21 cellular contexts compared by ENCODE assay signal in genomic region chr16:84864266-84864955, GRCh38. TPM values are rescaled to one million over a fixed set of nuclear protein-coding genes. Genes with fewer than 3 reads are reported as not detected.
DNase-seq lines count a peak whose midpoint lies in the region; TF ChIP-seq lines count a peak whose summit lies in the region.
"Had no signal": no experiment of that assay in that cellular context is flagged by ENCODE, and none has a peak within 500 bp of the region (broad histone marks: within the 10 kb centered on the region; RNA-seq: fewer than 3 reads in every experiment).

No MANE protein-coding gene starts in this region.

- no peak for TF ChIP-seq EP300 in ovary (IDR thresholded peaks at IDR 0.05)

- H3K4me1 ChIP-seq in left ventricle myocardium inferior (no peaks in the 10 kb centered on the region), SJCRH30 (peaks cover 18% of the 10 kb centered on the region), mesendoderm (ENCODE audit: control insufficient read depth, low read depth, low read length) (no peaks in the 10 kb centered on the region), ovary (ENCODE audit: insufficient read depth) (no peaks in the 10 kb centered on the region)

- no CpG with 5 or more reads among the region's 14 CpGs for WGBS in mesendoderm (ENCODE audit: extremely low coverage, insufficient coverage, low lambda C conversion rate)
- WGBS in ovary, 3 donors: 90 to 95% (median 95%) methylated on average over 14 of the region's 14 CpGs

- no peak overlapping the region for H3K4me2 ChIP-seq in mesendoderm (ENCODE audit: low read length)

- peak; percentile 3 for DNase-seq in left ventricle myocardium inferior
- no peak for DNase-seq in cardiac septum (ENCODE audit: low spot score)
- DNase-seq in SJCRH30: peak; percentile 26 to 58
- DNase-seq in myocyte (ENCODE audit: low read depth): peak; percentile 61
- DNase-seq in mesendoderm: no peak
- no peak for DNase-seq in activated CD4-positive, CD25-positive, alpha-beta regulatory T cell (lab: John Stamatoyannopoulos, UW)
- no peak for DNase-seq in ovary
- no peak for DNase-seq in NCI-H146 (lab: John Stamatoyannopoulos, UW)
- DNase-seq: activated naive CD4-positive, alpha-beta T cell treated with anti-CD3 and anti-CD28 coated beads, Interleukin-2, amount 50 U/mL, for 16 hours; activated T-cell treated with anti-CD3 and anti-CD28 coated beads, Interleukin-2, amount 50 U/mL, for 72 hours; dermis blood vessel endothelial cell; HFFc6; mammary epithelial cell; naive B cell; NCI-H1417 treated with DMSO at 0.1 percent for 48 hours; NCI-H226; NK-92 treated with Interleukin-12 subunit alpha and Interleukin-12 subunit beta, amount 100 ng/mL, for 24 hours; stimulated activated CD4-positive, alpha-beta T cell treated with anti-CD3 and anti-CD28 coated beads, Interleukin-4, amount 100 ng/mL, for 1 hour; stimulated activated naive CD8-positive, alpha-beta T cell treated with anti-CD3 and anti-CD28 coated beads, Interleukin-15, Interleukin-2, amounts not matched to agents 100 U/mL and 50 U/mL, for 24 hours; T1000 had no signal

- H3K27me3 ChIP-seq in left ventricle myocardium inferior (ENCODE audit: low read depth) (peaks cover 23% of the 10 kb centered on the region), SJCRH30 (no peaks in the 10 kb centered on the region), mesendoderm (ENCODE audit: insufficient read depth, low read length, poor library complexity) (no peaks in the 10 kb centered on the region), ovary (no peaks in the 10 kb centered on the region)

- H3K79me2 ChIP-seq in mesendoderm (ENCODE audit: control insufficient read depth, insufficient read depth, low read length): no peaks in the 10 kb centered on the region

- no peaks in the 10 kb centered on the region for H3K79me1 ChIP-seq in mesendoderm (ENCODE audit: low read length)

- no peak overlapping the region for H4K5ac ChIP-seq in mesendoderm (ENCODE audit: low read length)

- no peak overlapping the region for H3K56ac ChIP-seq in mesendoderm (ENCODE audit: low read length)

- H3K9ac ChIP-seq in mesendoderm (ENCODE audit: low read length): no peak overlapping the region

- no peak overlapping the region for H2AK5ac ChIP-seq in mesendoderm (ENCODE audit: low read length)

- no peak overlapping the region for H2BK120ac ChIP-seq in mesendoderm (ENCODE audit: low read depth, low read length)

- H3K36me3 ChIP-seq in left ventricle myocardium inferior (peaks cover 65% of the 10 kb centered on the region), SJCRH30 (no peaks in the 10 kb centered on the region), mesendoderm (ENCODE audit: control insufficient read depth, insufficient read depth, low read length) (no peaks in the 10 kb centered on the region), ovary (no peaks in the 10 kb centered on the region)

- no peak overlapping the region for H3K18ac ChIP-seq in mesendoderm (ENCODE audit: low read length)

- no peak overlapping the region for H3K4ac ChIP-seq in mesendoderm (ENCODE audit: low read depth, low read length)

- intact Hi-C loops in left ventricle myocardium inferior (cut with micrococcal nuclease): no loop called here
- intact Hi-C loops in cardiac septum (cut with DNase I): no loop called here
- intact Hi-C loops in ovary (cut with DNase I): no loop called here

- H2BK15ac ChIP-seq in mesendoderm (replicated peaks; ENCODE audit: low read depth): no peak overlapping the region

- TF ChIP-seq CTCF in left ventricle myocardium inferior (IDR thresholded peaks at IDR 0.05; ENCODE audit: borderline replicate concordance): no peak
- no peak for TF ChIP-seq CTCF in ovary (IDR thresholded peaks at IDR 0.05)

- H2BK5ac ChIP-seq in mesendoderm (ENCODE audit: low read length): no peak overlapping the region

- H3K4me3 ChIP-seq in left ventricle myocardium inferior (no peak overlapping the region), SJCRH30 (no peak overlapping the region), mesendoderm (ENCODE audit: low read length) (no peak overlapping the region), ovary (no peak overlapping the region)
- H3K4me3 ChIP-seq: psoas muscle had no signal

- H3K27ac ChIP-seq in left ventricle myocardium inferior (replicated peaks): no peak overlapping the region
- no peak overlapping the region for H3K27ac ChIP-seq in SJCRH30
- no peak overlapping the region for H3K27ac ChIP-seq in mesendoderm (ENCODE audit: low read depth, low read length)
- H3K27ac ChIP-seq in ovary: no peak overlapping the region
- H3K27ac ChIP-seq: psoas muscle had no signal

- TF ChIP-seq POLR2A in ovary (IDR thresholded peaks at IDR 0.05): no peak

- no peak overlapping the region for H4K8ac ChIP-seq in mesendoderm (ENCODE audit: low read depth, low read length)

- H3K9me3 ChIP-seq in left ventricle myocardium inferior (replicated peaks) (peaks cover 14% of the 10 kb centered on the region), SJCRH30 (replicated peaks) (0 out of 2 replicates have a peak, but pooled peaks cover 3% of the 10 kb centered on the region), ovary (peaks cover 0 to 3% of the 10 kb centered on the region in 2 donors)

- H3K23ac ChIP-seq in mesendoderm (ENCODE audit: low read length): no peak overlapping the region

RNA-seq across cellular contexts. Expression of gene CRISPLD2, which starts 44.6 kb away (rescaled TPM):
- 12.8 TPM for total RNA-seq in left ventricle myocardium inferior
- total RNA-seq in cardiac septum: 16.3 TPM
- total RNA-seq in SJCRH30 (2014; rRNA removed; shearing (Covaris generic)): 0.34 and 0.48 TPM in 2 replicates
- total RNA-seq in myocyte: 6.1 and 7.2 TPM in 2 replicates
- polyA plus RNA-seq in myocyte (2012): 0.53 TPM
- polyA plus RNA-seq in mesendoderm (2013, experiment 1 of 2): 3.7 TPM
- 3.9 TPM for polyA plus RNA-seq in mesendoderm (2013, experiment 2 of 2)
- 100 to 1,000 TPM in 6 of 7 donors, 10 to 100 TPM in 1; 90.6 to 333 (median 142) TPM for total RNA-seq in ovary
- 10 to 100 TPM; 53.2 to 63.6 TPM for polyA plus RNA-seq in ovary

Comparison
In these comparisons a context has a peak if more than half of its experiments do, and no peak if none do; other contexts are left out.
1. DNase-seq: peak in left ventricle myocardium inferior (single experiment), SJCRH30 (2 of 2) and myocyte (single experiment); none in cardiac septum (single experiment), mesendoderm (single experiment), activated CD4-positive, CD25-positive, alpha-beta regulatory T cell (0 of 4), ovary (0 of 5) and NCI-H146 (single experiment).